In genomic region chr6:157242791-157243190, GRCh38 we compare ENCODE assay signal across 21 cellular contexts.
DNase-seq lines count a peak whose midpoint lies in the region; ATAC-seq, FAIRE-seq and TF ChIP-seq lines count a peak whose summit lies in the region.
"Had no signal": no experiment of that assay in that cellular context is flagged by ENCODE, and none has a peak within 500 bp of the region (broad histone marks: within the 10 kb centered on the region; RNA-seq: fewer than 3 reads in every experiment).

No MANE protein-coding gene starts in this region.

- no peak for TF ChIP-seq POLR2A in breast epithelium (IDR thresholded peaks at IDR 0.05)
- TF ChIP-seq POLR2A in K562 (conservative IDR thresholded peaks at IDR 0.05), result no peak
- TF ChIP-seq POLR2A in adrenal gland (IDR thresholded peaks at IDR 0.05), result no peak

- in situ Hi-C loops in K562 (cut with MboI), result no loop called here

- H3K4me1 Mint-ChIP-seq in MCF 10A (ENCODE audit: insufficient read depth, unreplicated experiment), result peaks cover 5% of the 10 kb centered on the region
- H3K4me1 Mint-ChIP-seq in osteocyte (ENCODE audit: unreplicated experiment), result no peaks in the 10 kb centered on the region

- H3K27me3 Mint-ChIP-seq in MCF 10A (ENCODE audit: insufficient read depth, unreplicated experiment) (no peaks in the 10 kb centered on the region), osteocyte (ENCODE audit: unreplicated experiment) (peaks cover 9% of the 10 kb centered on the region)

- DNase-seq in breast epithelium (ENCODE audit: low spot score in 2 of 2), result no peak
- no peak for DNase-seq in MCF 10A (ENCODE audit: unreplicated experiment)
- no peak for DNase-seq in K562 (ENCODE audit: extremely low read depth in 1 of 4, low spot score in 3 of 4)
- peak; percentile 66 for DNase-seq in posterior vena cava (ENCODE audit: low spot score)
- no peak for DNase-seq in adrenal gland
- no peak for DNase-seq in AG08395 (ENCODE audit: low spot score)
- no peak for DNase-seq in osteocyte (ENCODE audit: extremely low spot score, unreplicated experiment)
- DNase-seq: COR-L47, DMS153, EL, GOT3, HFFc6, MM.1S, NCI-H2081, NCI-H345, NCI-H69 had no signal

- BruUV-seq in MCF 10A (replicated peaks; lab: Mats Ljungman, UMichigan) (no TSS peak), K562 (replicated peaks; lab: Mats Ljungman, UMichigan) (no TSS peak)

- intact Hi-C loops in breast epithelium (cut with DNase I; ENCODE audit: low total_unique reads) (no loop called here), MCF 10A (cut with micrococcal nuclease) (no loop called here), K562 (cut with micrococcal nuclease) (no loop called here), posterior vena cava (cut with DNase I) (no loop called here), adrenal gland (cut with DNase I) (no loop called here)

- TF ChIP-seq RAD21 in K562 (CRISPR knock-in tag; conservative IDR thresholded peaks at IDR 0.05 in 1 of 2, IDR thresholded peaks at IDR 0.05 in 1 of 2), result no peak

- H3K27me3 ChIP-seq in breast epithelium (no peaks in the 10 kb centered on the region), K562 (ENCODE audit: control insufficient read depth in 2 of 2, insufficient read depth in 2 of 2, low read length in 2 of 2) (no peaks in the 10 kb centered on the region), adrenal gland (no peaks in the 10 kb centered on the region)

- TF ChIP-seq CTCF in breast epithelium (IDR thresholded peaks at IDR 0.05), result no peak
- no peak for TF ChIP-seq CTCF in MCF 10A (IDR thresholded peaks at IDR 0.05; ENCODE audit: unreplicated experiment)
- TF ChIP-seq CTCF in K562 (IDR thresholded peaks at IDR 0.05 in 2 of 3, conservative IDR thresholded peaks at IDR 0.05 in 1 of 3; ENCODE audit: insufficient read depth in 2 of 3, low read depth in 1 of 3, low read length in 3 of 3), result no peak
- no peak for TF ChIP-seq CTCF in adrenal gland (IDR thresholded peaks at IDR 0.05)
- TF ChIP-seq CTCF in osteocyte (IDR thresholded peaks at IDR 0.05), result no peak

- H3K9me1 ChIP-seq in K562 (ENCODE audit: control insufficient read depth, insufficient read depth, low read length), result no peaks in the 10 kb centered on the region

- H3K4me2 ChIP-seq in K562 (ENCODE audit: insufficient read depth, low read length), result no peak overlapping the region
- H3K4me2 ChIP-seq: KMS-11 had no signal

- H3K27ac ChIP-seq in breast epithelium (peak overlapping the region; percentile 82 to 88), K562 (ENCODE audit: extremely low read depth, low read depth, low read length) (no peak overlapping the region), adrenal gland (no peak overlapping the region)
- H3K27ac ChIP-seq: KMS-11 had no signal

- ATAC-seq in K562 (no peak), GM18909 (IDR thresholded peaks at IDR 0.05; ENCODE audit: poor library complexity, unreplicated experiment) (no peak)
- ATAC-seq: Panc1 had no signal

- H3K4me3 Mint-ChIP-seq in MCF 10A (ENCODE audit: unreplicated experiment) (no peak overlapping the region), osteocyte (ENCODE audit: unreplicated experiment) (no peak overlapping the region)
- H3K4me3 Mint-ChIP-seq: HFFc6 had no signal

- H3K9me3 Mint-ChIP-seq in MCF 10A (ENCODE audit: unreplicated experiment) (no peaks in the 10 kb centered on the region), osteocyte (ENCODE audit: unreplicated experiment) (peaks cover 4% of the 10 kb centered on the region)
- H3K9me3 Mint-ChIP-seq: HFFc6 had no signal

- H2AFZ ChIP-seq in K562 (ENCODE audit: low read depth, low read length), result peak overlapping the region; percentile 77; the same call in 1 of the 2 replicates

- H3K4me3 ChIP-seq in breast epithelium (no peak overlapping the region), K562 (no peak overlapping the region), adrenal gland (no peak overlapping the region)

- H3K36me3 ChIP-seq in breast epithelium (no peaks in the 10 kb centered on the region), K562 (ENCODE audit: control insufficient read depth, insufficient read depth, low read length) (no peaks in the 10 kb centered on the region), adrenal gland (replicated peaks in 1 of 2) (no peaks in the 10 kb centered on the region)

- FAIRE-seq in K562 (lab: Jason Lieb, UNC), result no peak
- FAIRE-seq: A204.1 had no signal

- H3K36me3 Mint-ChIP-seq in MCF 10A (ENCODE audit: insufficient read depth, unreplicated experiment) (peaks cover 5% of the 10 kb centered on the region), osteocyte (ENCODE audit: unreplicated experiment) (no peaks in the 10 kb centered on the region)
- H3K36me3 Mint-ChIP-seq: CD14-positive monocyte had no signal

- H3K27ac Mint-ChIP-seq in MCF 10A (ENCODE audit: low read depth, unreplicated experiment), result no peak overlapping the region
- no peak overlapping the region for H3K27ac Mint-ChIP-seq in osteocyte (ENCODE audit: unreplicated experiment)
- H3K27ac Mint-ChIP-seq: HFFc6 had no signal

- no peak overlapping the region for H3K9ac ChIP-seq in K562 (ENCODE audit: insufficient read depth in 1 of 2, low read depth in 2 of 2, low read length in 2 of 2)
- H3K9ac ChIP-seq: KMS-11 had no signal

- POLR2A ChIA-PET in MCF 10A (lab: Yijun Ruan, JAX) (no interaction called here), K562 (lab: Yijun Ruan, JAX) (no interaction called here)

- H3K9me3 ChIP-seq in breast epithelium (no peaks in the 10 kb centered on the region), K562 (replicated peaks; ENCODE audit: control insufficient read depth, insufficient read depth, low read depth, low read length) (no peaks in the 10 kb centered on the region), adrenal gland (replicated peaks in 1 of 3) (no peaks in the 10 kb centered on the region)

- H4K20me1 ChIP-seq in K562 (replicated peaks; ENCODE audit: control insufficient read depth, insufficient read depth, low read length), result no peaks in the 10 kb centered on the region

- 73% methylated on average over 6 of the region's 6 CpGs for WGBS in K562 (ENCODE audit: insufficient coverage, low coverage, missing lambda C conversion rate)
- 85 to 96% (median 94%) methylated on average over 6 of the region's 6 CpGs for WGBS in adrenal gland, 4 donors

- CTCF ChIA-PET in MCF 10A (lab: Yijun Ruan, JAX) (no interaction called here), K562 (lab: Yijun Ruan, JAX; ENCODE audit: low intra/inter-chr PET ratio) (no interaction called here)

- H3K4me1 ChIP-seq in breast epithelium, result no peaks in the 10 kb centered on the region
- H3K4me1 ChIP-seq in K562 (replicated peaks in 1 of 2; ENCODE audit: control insufficient read depth in 2 of 2, insufficient read depth in 2 of 2, low read length in 2 of 2), result peaks cover 24 to 46% of the 10 kb centered on the region in 2 experiments
- H3K4me1 ChIP-seq in adrenal gland (replicated peaks in 1 of 2), result peaks cover 0 to 17% of the 10 kb centered on the region in 2 donors

- TF ChIP-seq EP300 in K562 (IDR thresholded peaks at IDR 0.05; ENCODE audit: low read length), result no peak

- H3K79me2 ChIP-seq in K562 (ENCODE audit: control insufficient read depth, insufficient read depth, low read length), result no peaks in the 10 kb centered on the region

TF ChIP-seq in K562, 482 proteins besides CTCF, POLR2A, EP300 and RAD21:
- no peak for TF ChIP-seq DACH1 (IDR thresholded peaks at IDR 0.05; ENCODE audit: partially characterized antibody)
- TF ChIP-seq ZNF589 (CRISPR knock-in tag; IDR thresholded peaks at IDR 0.05; ENCODE audit: low read depth), result no peak
- no peak for TF ChIP-seq MED1 (CRISPR knock-in tag; IDR thresholded peaks at IDR 0.05; ENCODE audit: borderline replicate concordance)
- TF ChIP-seq ZNF12 (CRISPR knock-in tag; IDR thresholded peaks at IDR 0.05), result no peak
- TF ChIP-seq XRCC3 (IDR thresholded peaks at IDR 0.05), result no peak
- TF ChIP-seq HDAC6 (IDR thresholded peaks at IDR 0.05; ENCODE audit: low read depth, low read length), result no peak
- no peak for TF ChIP-seq ZNF512 (tag; IDR thresholded peaks at IDR 0.05)
- no peak for TF ChIP-seq TBL1XR1 (IDR thresholded peaks at IDR 0.05; ENCODE audit: low read length in 2 of 2)
- TF ChIP-seq IRF9 (tag; IDR thresholded peaks at IDR 0.05), result no peak
- TF ChIP-seq RBM25 (IDR thresholded peaks at IDR 0.05; ENCODE audit: low read depth, low read length, severe bottlenecking), result no peak

Comparison
In these comparisons a context has a peak if more than half of its experiments do, and no peak if none do; other contexts are left out.
1. H3K27ac ChIP-seq: peak in breast epithelium (2 of 2); none in K562 (single experiment) and adrenal gland (0 of 5).